10 cellular contexts compared by ENCODE assay signal in genomic region chr10:70493660-70494234, GRCh38. TPM values are rescaled to one million over a fixed set of nuclear protein-coding genes. Genes with fewer than 3 reads are reported as not detected.
DNase-seq lines count a peak whose midpoint lies in the region; ATAC-seq and TF ChIP-seq lines count a peak whose summit lies in the region.
"Had no signal": no experiment of that assay in that cellular context is flagged by ENCODE, and none has a peak within 500 bp of the region (broad histone marks: within the 10 kb centered on the region; RNA-seq: fewer than 3 reads in every experiment).

No MANE protein-coding gene starts in this region.

- no peak overlapping the region for H3K27ac ChIP-seq in A673 (ENCODE audit: low read depth, low read length, poor library complexity, severe bottlenecking)

- H3K4me3 ChIP-seq in A673 (ENCODE audit: low read depth, low read length, poor library complexity, severe bottlenecking) = no peak overlapping the region
- H3K4me3 ChIP-seq: thoracic aorta had no signal

- no peaks in the 10 kb centered on the region for H3K9me3 ChIP-seq in A673 (ENCODE audit: low read depth, low read length, poor library complexity, severe bottlenecking)
- H3K9me3 ChIP-seq: thoracic aorta had no signal

- no peaks in the 10 kb centered on the region for H3K36me3 Mint-ChIP-seq in activated T-helper 2 cell treated with anti-CD3 and anti-CD28 coated beads, Interferon-gamma antibody, Interleukin-2, Interleukin-4, amounts not matched to agents 10 μg/mL and 5 μg/mL and 100 μg/mL, durations not matched to agents 14 hours and 24 hours and 36 hours (ENCODE audit: low read depth)
- H3K36me3 Mint-ChIP-seq in stimulated activated naive B cell treated with anti-CD40 and anti-IgM and Interleukin-4, amounts not matched to agents 10 μg/mL and 1 μg/mL and 100 μg/mL, for 72 hours = no peaks in the 10 kb centered on the region

- peaks cover 6% of the 10 kb centered on the region for H3K27me3 Mint-ChIP-seq in activated T-helper 2 cell treated with anti-CD3 and anti-CD28 coated beads, Interferon-gamma antibody, Interleukin-2, Interleukin-4, amounts not matched to agents 10 μg/mL and 5 μg/mL and 100 μg/mL, durations not matched to agents 14 hours and 24 hours and 36 hours (ENCODE audit: low read depth)
- H3K27me3 Mint-ChIP-seq in stimulated activated naive B cell treated with anti-CD40 and anti-IgM and Interleukin-4, amounts not matched to agents 10 μg/mL and 1 μg/mL and 100 μg/mL, for 72 hours = peaks cover 0 to under 1% of the 10 kb centered on the region in 2 donors

- peak; percentile 60 for ATAC-seq in HG03159 (IDR thresholded peaks at IDR 0.05; ENCODE audit: unreplicated experiment)
- peak; percentile 60 to 61 for ATAC-seq in stimulated activated naive B cell treated with anti-CD40 and anti-IgM and Interleukin-4, amounts not matched to agents 10 μg/mL and 1 μg/mL and 100 μg/mL, for 72 hours (replicated peaks)

- DNase-seq in AML-193 (lab: John Stamatoyannopoulos, UW) (peak; percentile 31 to 32), GM19240 (ENCODE audit: insufficient read length, low spot score) (peak; percentile 88), GOT3 (lab: John Stamatoyannopoulos, UW) (no peak), A673 (ENCODE audit: low spot score) (no peak), DMS 273 treated with DMSO at 0.1 percent for 48 hours (lab: John Stamatoyannopoulos, UW) (no peak)
- no peak for DNase-seq in activated T-helper 2 cell treated with anti-CD3 and anti-CD28 coated beads, Interferon-gamma antibody, Interleukin-2, Interleukin-4, amounts not matched to agents 10 μg/mL and 5 μg/mL and 100 μg/mL, durations not matched to agents 14 hours and 24 hours and 36 hours (ENCODE audit: low spot score)
- DNase-seq in stimulated activated naive B cell treated with anti-CD40 and anti-IgM and Interleukin-4, amounts not matched to agents 10 μg/mL and 1 μg/mL and 100 μg/mL, for 72 hours = no peak

- CTCF ChIA-PET in A673 (lab: Charles Lee) = no interaction called here

- no peak overlapping the region for H3K4me3 Mint-ChIP-seq in activated T-helper 2 cell treated with anti-CD3 and anti-CD28 coated beads, Interferon-gamma antibody, Interleukin-2, Interleukin-4, amounts not matched to agents 10 μg/mL and 5 μg/mL and 100 μg/mL, durations not matched to agents 14 hours and 24 hours and 36 hours (ENCODE audit: low read depth)
- peak overlapping the region; percentile 8 to 58 for H3K4me3 Mint-ChIP-seq in stimulated activated naive B cell treated with anti-CD40 and anti-IgM and Interleukin-4, amounts not matched to agents 10 μg/mL and 1 μg/mL and 100 μg/mL, for 72 hours

- intact Hi-C loops in activated T-helper 2 cell treated with anti-CD3 and anti-CD28 coated beads, Interferon-gamma antibody, Interleukin-2, Interleukin-4, amounts not matched to agents 10 μg/mL and 5 μg/mL and 100 μg/mL, durations not matched to agents 14 hours and 24 hours and 36 hours (cut with micrococcal nuclease) = loop anchor here (2.0 kb wide), 1 partner anchor 15 kb away; the partner anchor contains the start of gene PALD1
- intact Hi-C loops in A673 (cut with micrococcal nuclease; ENCODE audit: unreplicated experiment) = no loop called here

- TF ChIP-seq CTCF in A673 (conservative IDR thresholded peaks at IDR 0.05; ENCODE audit: low read depth, low read length) = no peak

- peaks cover 31% of the 10 kb centered on the region for H3K4me1 Mint-ChIP-seq in activated T-helper 2 cell treated with anti-CD3 and anti-CD28 coated beads, Interferon-gamma antibody, Interleukin-2, Interleukin-4, amounts not matched to agents 10 μg/mL and 5 μg/mL and 100 μg/mL, durations not matched to agents 14 hours and 24 hours and 36 hours (ENCODE audit: low read depth)
- peaks cover 40 to 54% of the 10 kb centered on the region in 2 donors for H3K4me1 Mint-ChIP-seq in stimulated activated naive B cell treated with anti-CD40 and anti-IgM and Interleukin-4, amounts not matched to agents 10 μg/mL and 1 μg/mL and 100 μg/mL, for 72 hours

- no peaks in the 10 kb centered on the region for H3K36me3 ChIP-seq in A673 (ENCODE audit: insufficient read depth, low read length, poor library complexity, severe bottlenecking)
- H3K36me3 ChIP-seq: thoracic aorta had no signal

- no TSS peak for BruUV-seq in A673 (replicated peaks; lab: Mats Ljungman, UMichigan)

- H3K4me1 ChIP-seq in A673 (ENCODE audit: insufficient read depth, low read length, poor library complexity, severe bottlenecking) = no peaks in the 10 kb centered on the region

- H3K9me3 Mint-ChIP-seq in activated T-helper 2 cell treated with anti-CD3 and anti-CD28 coated beads, Interferon-gamma antibody, Interleukin-2, Interleukin-4, amounts not matched to agents 10 μg/mL and 5 μg/mL and 100 μg/mL, durations not matched to agents 14 hours and 24 hours and 36 hours = no peaks in the 10 kb centered on the region
- no peaks in the 10 kb centered on the region for H3K9me3 Mint-ChIP-seq in stimulated activated naive B cell treated with anti-CD40 and anti-IgM and Interleukin-4, amounts not matched to agents 10 μg/mL and 1 μg/mL and 100 μg/mL, for 72 hours

- H3K27me3 ChIP-seq in A673 (replicated peaks; ENCODE audit: insufficient read depth, low read depth, low read length, poor library complexity) = no peaks in the 10 kb centered on the region

- POLR2A ChIA-PET in A673 (lab: Charles Lee; ENCODE audit: low non-redundant PET) = no interaction called here

- peak overlapping the region; percentile 47 for H3K27ac Mint-ChIP-seq in activated T-helper 2 cell treated with anti-CD3 and anti-CD28 coated beads, Interferon-gamma antibody, Interleukin-2, Interleukin-4, amounts not matched to agents 10 μg/mL and 5 μg/mL and 100 μg/mL, durations not matched to agents 14 hours and 24 hours and 36 hours
- peak overlapping the region; percentile 3 for H3K27ac Mint-ChIP-seq in stimulated activated naive B cell treated with anti-CD40 and anti-IgM and Interleukin-4, amounts not matched to agents 10 μg/mL and 1 μg/mL and 100 μg/mL, for 72 hours

RNA-seq across cellular contexts. Expression of gene PALD1, which starts 15.2 kb away (rescaled TPM):
- total RNA-seq in activated T-helper 2 cell treated with anti-CD3 and anti-CD28 coated beads, Interferon-gamma antibody, Interleukin-2, Interleukin-4, amounts not matched to agents 10 μg/mL and 5 μg/mL and 100 μg/mL, durations not matched to agents 14 hours and 24 hours and 36 hours = 2.1 and 2.3 TPM in 2 replicates
- total RNA-seq in A673 (2021) = 9.0 and 9.9 TPM in 2 replicates

RNA-seq across cellular contexts. Expression of gene NODAL, which starts 52.3 kb away (rescaled TPM):
- total RNA-seq in activated T-helper 2 cell treated with anti-CD3 and anti-CD28 coated beads, Interferon-gamma antibody, Interleukin-2, Interleukin-4, amounts not matched to agents 10 μg/mL and 5 μg/mL and 100 μg/mL, durations not matched to agents 14 hours and 24 hours and 36 hours = not detected in 2 replicates
- total RNA-seq in A673 (2021) = not detected in 2 replicates
- total RNA-seq: activated CD8-positive, alpha-beta memory T cell treated with anti-CD3 and anti-CD28 coated beads for 36 hours had no signal

Comparison
In these comparisons a context has a peak if more than half of its experiments do, and no peak if none do; other contexts are left out.
1. DNase-seq: peak in AML-193 (2 of 2) and GM19240 (single experiment); none in activated T-helper 2 cell treated with anti-CD3 and anti-CD28 coated beads, Interferon-gamma antibody, Interleukin-2, Interleukin-4, amounts not matched to agents 10 μg/mL and 5 μg/mL and 100 μg/mL, durations not matched to agents 14 hours and 24 hours and 36 hours (single experiment), stimulated activated naive B cell treated with anti-CD40 and anti-IgM and Interleukin-4, amounts not matched to agents 10 μg/mL and 1 μg/mL and 100 μg/mL, for 72 hours (single experiment), GOT3 (single experiment), A673 (single experiment) and DMS 273 treated with DMSO at 0.1 percent for 48 hours (single experiment).